In genomic region chr5:88117546-88117945, GRCh38 we compare ENCODE assay signal across 23 cellular contexts.
"Had no signal": no experiment of that assay in that cellular context is flagged by ENCODE, and none has a peak within 500 bp of the region (broad histone marks: within the 10 kb centered on the region; RNA-seq: fewer than 3 reads in every experiment).

No MANE protein-coding gene starts in this region.

- H3K27me3 ChIP-seq: colonic mucosa, dorsolateral prefrontal cortex, esophagus muscularis mucosa, esophagus squamous epithelium, foreskin keratinocyte, gastrocnemius medialis, gastroesophageal sphincter had no signal

- H3K9me3 ChIP-seq: colonic mucosa, esophagus muscularis mucosa, esophagus squamous epithelium, gastrocnemius medialis, gastroesophageal sphincter, heart left ventricle had no signal

- H3K4me1 ChIP-seq: colonic mucosa, esophagus muscularis mucosa, esophagus squamous epithelium, foreskin keratinocyte, gastrocnemius medialis, gastroesophageal sphincter, heart left ventricle, heart right ventricle had no signal

- H3K27ac ChIP-seq: colonic mucosa, coronary artery, dorsolateral prefrontal cortex, epithelial cell of prostate, esophagus muscularis mucosa, esophagus squamous epithelium, foreskin keratinocyte, gastrocnemius medialis, gastroesophageal sphincter, heart left ventricle, heart right ventricle had no signal

- H3K4me3 ChIP-seq: colonic mucosa, coronary artery, dorsolateral prefrontal cortex, esophagus muscularis mucosa, esophagus squamous epithelium, gastrocnemius medialis, gastroesophageal sphincter, heart left ventricle, heart right ventricle had no signal

- H3K36me3 ChIP-seq: colonic mucosa, esophagus muscularis mucosa, esophagus squamous epithelium, gastrocnemius medialis, gastroesophageal sphincter, heart left ventricle, heart right ventricle had no signal

- ATAC-seq: effector memory CD8-positive, alpha-beta T cell; esophagus mucosa; foreskin keratinocyte; gastrocnemius medialis; gastroesophageal sphincter; heart left ventricle; heart right ventricle had no signal

- DNase-seq: colonic mucosa; cortex of kidney; dermis blood vessel endothelial cell; dorsolateral prefrontal cortex; effector CD4-positive, alpha-beta T cell; effector CD8-positive, alpha-beta T cell; effector memory CD4-positive, alpha-beta T cell; effector memory CD8-positive, alpha-beta T cell; endodermal cell; erythroblast; esophagus squamous epithelium; foreskin keratinocyte; foreskin melanocyte; gastrocnemius medialis; glutamatergic neuron; head of caudate nucleus; heart left ventricle; heart right ventricle had no signal
